Comparison of ENCODE assay signal across 1 cellular context in the genomic region with DNA sequence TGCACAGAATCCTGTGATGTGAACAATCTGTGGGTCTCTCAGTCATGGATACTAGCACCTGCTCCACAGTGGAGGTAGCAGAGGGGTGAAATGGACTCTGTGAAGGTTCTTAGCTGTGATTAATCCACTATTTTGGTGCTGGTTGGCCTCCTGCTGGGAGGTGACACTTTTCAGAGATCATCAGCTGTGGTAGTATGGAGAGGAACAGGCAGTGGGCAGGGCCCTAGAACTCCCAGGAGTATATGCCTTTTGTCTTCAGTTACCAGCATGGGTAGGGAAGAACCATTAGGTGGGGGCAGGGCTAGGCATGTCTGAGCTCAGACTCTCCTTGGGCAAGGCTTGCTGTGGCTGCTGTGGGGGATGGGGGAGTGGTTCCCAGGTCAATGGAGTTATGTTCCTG.
TF ChIP-seq lines count a peak whose summit lies in the region.

No MANE protein-coding gene starts in this region.

TF ChIP-seq in H1, 55 proteins besides CTCF, POLR2A, EP300 and RAD21 (continued from another document):
- TF ChIP-seq MAFK (IDR thresholded peaks at IDR 0.05; ENCODE audit: low read depth, low read length) (no peak), TAF1 (IDR thresholded peaks at IDR 0.05; ENCODE audit: low read depth, low read length) (no peak), SP4 (IDR thresholded peaks at IDR 0.05; ENCODE audit: low read length) (no peak), TBP (IDR thresholded peaks at IDR 0.05; ENCODE audit: low read depth, low read length) (no peak), SP1 (IDR thresholded peaks at IDR 0.05; ENCODE audit: low read depth, low read length) (no peak), CEBPB (IDR thresholded peaks at IDR 0.05; ENCODE audit: low read depth, low read length) (no peak), NRF1 (IDR thresholded peaks at IDR 0.05; ENCODE audit: low read depth, low read length) (no peak), FOSL1 (IDR thresholded peaks at IDR 0.05; ENCODE audit: insufficient read depth, low read depth, low read length) (no peak)
- TF ChIP-seq, protein P1, sequence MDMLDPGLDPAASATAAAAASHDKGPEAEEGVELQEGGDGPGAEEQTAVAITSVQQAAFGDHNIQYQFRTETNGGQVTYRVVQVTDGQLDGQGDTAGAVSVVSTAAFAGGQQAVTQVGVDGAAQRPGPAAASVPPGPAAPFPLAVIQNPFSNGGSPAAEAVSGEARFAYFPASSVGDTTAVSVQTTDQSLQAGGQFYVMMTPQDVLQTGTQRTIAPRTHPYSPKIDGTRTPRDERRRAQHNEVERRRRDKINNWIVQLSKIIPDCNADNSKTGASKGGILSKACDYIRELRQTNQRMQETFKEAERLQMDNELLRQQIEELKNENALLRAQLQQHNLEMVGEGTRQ (IDR thresholded peaks at IDR 0.05; ENCODE audit: low read length): no peak
TF ChIP-seq in H1: peak in this region for 0.
